ENCODE assay signal across 1 cellular context in the genomic region with DNA sequence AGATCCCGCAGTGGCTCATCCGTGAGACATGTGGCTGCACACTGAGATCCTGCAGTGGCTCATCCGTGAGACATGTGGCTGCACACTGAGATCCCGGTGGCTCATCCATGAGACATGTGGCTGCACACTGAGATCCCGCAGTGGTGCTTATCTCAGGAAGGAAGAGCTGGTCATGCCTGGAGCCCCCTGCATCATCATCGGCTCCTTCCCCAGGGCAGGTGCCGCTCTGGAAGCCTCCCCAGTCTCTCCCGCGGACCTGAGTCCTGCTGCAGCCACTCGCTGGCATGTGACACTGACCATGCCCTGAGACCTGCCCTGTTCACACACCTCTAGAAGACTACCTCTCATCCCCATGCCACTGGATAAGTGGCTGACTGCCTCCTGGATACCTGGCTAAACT.
TF ChIP-seq lines count a peak whose summit lies in the region.

No MANE protein-coding gene starts in this region.

TF ChIP-seq in GM12878, 131 proteins besides CTCF, POLR2A, EP300 and RAD21 (continued from another document):
- TF ChIP-seq, protein P1, sequence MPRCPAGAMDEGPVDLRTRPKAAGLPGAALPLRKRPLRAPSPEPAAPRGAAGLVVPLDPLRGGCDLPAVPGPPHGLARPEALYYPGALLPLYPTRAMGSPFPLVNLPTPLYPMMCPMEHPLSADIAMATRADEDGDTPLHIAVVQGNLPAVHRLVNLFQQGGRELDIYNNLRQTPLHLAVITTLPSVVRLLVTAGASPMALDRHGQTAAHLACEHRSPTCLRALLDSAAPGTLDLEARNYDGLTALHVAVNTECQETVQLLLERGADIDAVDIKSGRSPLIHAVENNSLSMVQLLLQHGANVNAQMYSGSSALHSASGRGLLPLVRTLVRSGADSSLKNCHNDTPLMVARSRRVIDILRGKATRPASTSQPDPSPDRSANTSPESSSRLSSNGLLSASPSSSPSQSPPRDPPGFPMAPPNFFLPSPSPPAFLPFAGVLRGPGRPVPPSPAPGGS (IDR thresholded peaks at IDR 0.05; ENCODE audit: borderline replicate concordance, insufficient read depth, low read depth, low read length, poor library complexity, severe bottlenecking): peak; percentile 65
- TF ChIP-seq HCFC1 (IDR thresholded peaks at IDR 0.05; ENCODE audit: low read length) (no peak), ETV6 (conservative IDR thresholded peaks at IDR 0.05 in 1 of 2, IDR thresholded peaks at IDR 0.05 in 1 of 2; ENCODE audit: borderline replicate concordance in 1 of 2, low read depth in 1 of 2) (no peak), MYC (IDR thresholded peaks at IDR 0.05; ENCODE audit: insufficient read depth, insufficient read length, insufficient replicate concordance, low read length, severe bottlenecking) (no peak), TCF12 (IDR thresholded peaks at IDR 0.05; ENCODE audit: low read depth, low read length) (no peak)
